In genomic region chr6:162873537-162873936, GRCh38 we compare ENCODE assay signal across 2 cellular contexts.
TF ChIP-seq lines count a peak whose summit lies in the region.

No MANE protein-coding gene starts in this region.

TF ChIP-seq in SK-N-SH treated with all-trans-retinoic acid at 6 μM for 48 hours, 23 proteins besides CTCF, POLR2A, EP300 and RAD21 (continued from another document):
- TF ChIP-seq PATZ1 (CRISPR knock-in tag; IDR thresholded peaks at IDR 0.05; ENCODE audit: borderline replicate concordance) (no peak; the same call in 1 of the 2 replicates), ZFP3 (CRISPR knock-in tag; IDR thresholded peaks at IDR 0.05) (no peak)

TF ChIP-seq in SK-N-SH, 30 proteins besides CTCF, POLR2A, EP300 and RAD21 (continued from another document):
- TF ChIP-seq REST (IDR thresholded peaks at IDR 0.05; ENCODE audit: low read depth, low read length), result no peak
- TF ChIP-seq, protein P1, sequence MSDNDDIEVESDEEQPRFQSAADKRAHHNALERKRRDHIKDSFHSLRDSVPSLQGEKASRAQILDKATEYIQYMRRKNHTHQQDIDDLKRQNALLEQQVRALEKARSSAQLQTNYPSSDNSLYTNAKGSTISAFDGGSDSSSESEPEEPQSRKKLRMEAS (IDR thresholded peaks at IDR 0.05; ENCODE audit: low read depth), result no peak
- no peak for TF ChIP-seq CHD2 (IDR thresholded peaks at IDR 0.05; ENCODE audit: low read length, partially characterized antibody)
- TF ChIP-seq RXRA (IDR thresholded peaks at IDR 0.05; ENCODE audit: borderline replicate concordance, low read depth), result no peak
- TF ChIP-seq GATA2 (CRISPR knock-in tag; IDR thresholded peaks at IDR 0.05), result no peak
- no peak for TF ChIP-seq YY1 (IDR thresholded peaks at IDR 0.05; ENCODE audit: low read depth)
- no peak for TF ChIP-seq TEAD4 (IDR thresholded peaks at IDR 0.05; ENCODE audit: borderline replicate concordance, insufficient read depth)
- TF ChIP-seq EZH2phosphoT487 (IDR thresholded peaks at IDR 0.05; ENCODE audit: borderline replicate concordance, low read depth), result no peak
- no peak for TF ChIP-seq GABPA (IDR thresholded peaks at IDR 0.05; ENCODE audit: low read depth)
- TF ChIP-seq RCOR1 (IDR thresholded peaks at IDR 0.05; ENCODE audit: low read length), result no peak
- TF ChIP-seq FOSL2 (IDR thresholded peaks at IDR 0.05; ENCODE audit: borderline replicate concordance, low read depth), result no peak
